9 cellular contexts compared by ENCODE assay signal in genomic region chr13:102400619-102401125, GRCh38. TPM values are rescaled to one million over a fixed set of nuclear protein-coding genes. Genes with fewer than 3 reads are reported as not detected.
DNase-seq lines count a peak whose midpoint lies in the region; ATAC-seq and TF ChIP-seq lines count a peak whose summit lies in the region.
"Had no signal": no experiment of that assay in that cellular context is flagged by ENCODE, and none has a peak within 500 bp of the region (broad histone marks: within the 10 kb centered on the region; RNA-seq: fewer than 3 reads in every experiment).

No MANE protein-coding gene starts in this region.

- H3K9me3 Mint-ChIP-seq in neural progenitor cell, result no peaks in the 10 kb centered on the region

- H3K36me3 Mint-ChIP-seq in neural progenitor cell, result no peaks in the 10 kb centered on the region

- peak overlapping the region; percentile 93 for H3K4me2 ChIP-seq in neural progenitor cell

- TF ChIP-seq CTCF in GM13977 (IDR thresholded peaks at IDR 0.05; ENCODE audit: extremely low read depth, insufficient read depth, missing control alignments) (no peak), neural progenitor cell (IDR thresholded peaks at IDR 0.05) (no peak)

- H3K27me3 ChIP-seq in esophagus (ENCODE audit: control insufficient read depth in 1 of 2, insufficient read depth in 2 of 2, low read length in 2 of 2), result no peaks in the 10 kb centered on the region
- H3K27me3 ChIP-seq in neural progenitor cell, result peaks cover 94% of the 10 kb centered on the region

- ATAC-seq in GM21576 (IDR thresholded peaks at IDR 0.05; ENCODE audit: unreplicated experiment) (no peak), GM21515 (IDR thresholded peaks at IDR 0.05; ENCODE audit: unreplicated experiment) (no peak)

- no peaks in the 10 kb centered on the region for H4K20me1 ChIP-seq in neural progenitor cell (ENCODE audit: low read depth)

- H3K79me2 ChIP-seq in neural progenitor cell (ENCODE audit: low read depth), result no peaks in the 10 kb centered on the region

- H3K36me3 ChIP-seq in esophagus (ENCODE audit: control insufficient read depth in 2 of 2, insufficient read depth in 2 of 2, low read length in 1 of 2), result no peaks in the 10 kb centered on the region
- H3K36me3 ChIP-seq in neural progenitor cell, result no peaks in the 10 kb centered on the region

- H3K27me3 Mint-ChIP-seq in neural progenitor cell (ENCODE audit: insufficient read depth, low read depth), result peaks cover 18% of the 10 kb centered on the region

- H3K4me3 ChIP-seq in esophagus (ENCODE audit: low read depth in 1 of 2, low read length in 2 of 2), result peak overlapping the region; percentile 44 to 65
- peak overlapping the region; percentile 75 for H3K4me3 ChIP-seq in neural progenitor cell
- H3K4me3 ChIP-seq: K562 had no signal

- H3K27ac ChIP-seq in esophagus (ENCODE audit: low read depth in 2 of 2, low read length in 1 of 2) (peak overlapping the region in 1 of 2 donors; percentile 28), neural progenitor cell (no peak overlapping the region)

- no peak overlapping the region for H3K9ac ChIP-seq in neural progenitor cell

- DNase-seq in GM13977 (ENCODE audit: low spot score) (peak; percentile 19), SHP77 treated with DMSO at 0.1 percent for 48 hours (lab: John Stamatoyannopoulos, UW) (peak; percentile 60), neural progenitor cell (ENCODE audit: low spot score) (peak; percentile 47), retina (no peak), activated gamma-delta T cell treated with Interleukin-2 at 50 U/mL for 16 hours (no peak)

- WGBS in esophagus, 2 donors, result 1% methylated on average over 24 to 25 of the region's 25 CpGs

- no peaks in the 10 kb centered on the region for H3K9me3 ChIP-seq in esophagus (ENCODE audit: control insufficient read depth in 2 of 2, insufficient read depth in 1 of 2, low read depth in 1 of 2, low read length in 1 of 2)
- H3K9me3 ChIP-seq in neural progenitor cell (ENCODE audit: low read depth), result no peaks in the 10 kb centered on the region

- peaks cover 16% of the 10 kb centered on the region for H3K4me1 Mint-ChIP-seq in neural progenitor cell

- peak overlapping the region; percentile 94 for H3K4me3 Mint-ChIP-seq in neural progenitor cell

- H3F3A ChIP-seq in neural progenitor cell (ENCODE audit: low read depth), result peaks cover 22% of the 10 kb centered on the region

- in situ Hi-C loops in GM13977 (cut with MboI; ENCODE audit: low pct_unique_long_range_greater_than_20kb, low sequenced_read_pairs, unreplicated experiment), result no loop called here

- peaks cover 0 to 8% of the 10 kb centered on the region in 2 donors for H3K4me1 ChIP-seq in esophagus (ENCODE audit: control insufficient read depth in 2 of 2, insufficient read depth in 2 of 2, low read length in 1 of 2)
- peaks cover 12% of the 10 kb centered on the region for H3K4me1 ChIP-seq in neural progenitor cell

- H2AFZ ChIP-seq in neural progenitor cell (replicated peaks), result peak overlapping the region; percentile 91

- H3K27ac Mint-ChIP-seq in neural progenitor cell, result no peak overlapping the region

RNA-seq across cellular contexts. Expression of gene FGF14, which starts 1.2 kb away (rescaled TPM):
- under 1 TPM; 0.04 to 0.29 TPM for polyA plus RNA-seq in esophagus
- 0.43 and 1.4 TPM in 2 replicates for total RNA-seq in neural progenitor cell (ENCODE audit: low replicate concordance)
- total RNA-seq: K562 had no signal
- polyA plus RNA-seq: K562 had no signal

Comparison
In these comparisons a context has a peak if more than half of its experiments do, and no peak if none do; other contexts are left out.
1. DNase-seq: peak in GM13977 (single experiment), SHP77 treated with DMSO at 0.1 percent for 48 hours (single experiment) and neural progenitor cell (single experiment); none in retina (single experiment) and activated gamma-delta T cell treated with Interleukin-2 at 50 U/mL for 16 hours (single experiment).